9 cellular contexts compared by ENCODE assay signal in the genomic region with DNA sequence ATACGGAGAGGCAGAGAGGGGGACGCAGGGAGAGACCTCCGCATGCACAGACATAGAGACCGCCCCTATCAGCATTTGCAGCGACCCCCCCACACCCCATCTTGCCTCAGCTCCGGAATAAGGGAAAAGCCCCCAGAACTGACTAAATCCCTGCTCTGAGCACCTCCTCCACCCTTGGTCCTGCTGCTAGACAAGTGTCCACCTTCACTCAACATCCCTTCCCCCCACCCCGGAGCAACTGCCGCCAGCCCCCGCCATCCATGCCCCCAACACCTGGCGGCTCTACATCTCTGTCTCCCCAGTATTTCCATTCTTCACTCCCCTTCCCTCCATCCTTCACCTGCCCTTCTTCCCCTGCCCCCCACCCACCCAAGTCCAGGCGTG. TPM values are rescaled to one million over a fixed set of nuclear protein-coding genes. Genes with fewer than 3 reads are reported as not detected.
DNase-seq lines count a peak whose midpoint lies in the region; ATAC-seq and TF ChIP-seq lines count a peak whose summit lies in the region.
"Had no signal": no experiment of that assay in that cellular context is flagged by ENCODE, and none has a peak within 500 bp of the region (broad histone marks: within the 10 kb centered on the region; RNA-seq: fewer than 3 reads in every experiment).

No MANE protein-coding gene starts in this region.

- H2BK15ac ChIP-seq in mesendoderm (replicated peaks; ENCODE audit: low read depth): no peak overlapping the region

- H4K5ac ChIP-seq in mesendoderm (ENCODE audit: low read length): no peak overlapping the region

- peak overlapping the region; percentile 83 for H3K4me2 ChIP-seq in mesendoderm (ENCODE audit: low read length)

- H3K27me3 Mint-ChIP-seq in activated naive CD4-positive, alpha-beta T cell treated with anti-CD3 and anti-CD28 coated beads, Interleukin-2, amount 50 U/mL, for 24 hours: no peaks in the 10 kb centered on the region
- peaks cover 4% of the 10 kb centered on the region for H3K27me3 Mint-ChIP-seq in type B pancreatic cell

- no peak overlapping the region for H2BK5ac ChIP-seq in mesendoderm (ENCODE audit: low read length)

- no peak overlapping the region for H3K4ac ChIP-seq in mesendoderm (ENCODE audit: low read depth, low read length)

- H3K18ac ChIP-seq in mesendoderm (ENCODE audit: low read length): peak overlapping the region; percentile 71

- H3K36me3 ChIP-seq in mesendoderm (ENCODE audit: control insufficient read depth, insufficient read depth, low read length): no peaks in the 10 kb centered on the region

- H3K79me1 ChIP-seq in mesendoderm (ENCODE audit: low read length): peaks cover 9% of the 10 kb centered on the region

- WGBS in mesendoderm (ENCODE audit: extremely low coverage, insufficient coverage, low lambda C conversion rate): no CpG with 5 or more reads among the region's 11 CpGs

- no peak overlapping the region for H3K27ac Mint-ChIP-seq in activated naive CD4-positive, alpha-beta T cell treated with anti-CD3 and anti-CD28 coated beads, Interleukin-2, amount 50 U/mL, for 24 hours
- no peak overlapping the region for H3K27ac Mint-ChIP-seq in type B pancreatic cell

- peak overlapping the region; percentile 88 for H3K56ac ChIP-seq in mesendoderm (ENCODE audit: low read length)

- H3K36me3 Mint-ChIP-seq in activated naive CD4-positive, alpha-beta T cell treated with anti-CD3 and anti-CD28 coated beads, Interleukin-2, amount 50 U/mL, for 24 hours: peaks cover 3% of the 10 kb centered on the region
- H3K36me3 Mint-ChIP-seq in type B pancreatic cell: peaks cover 4% of the 10 kb centered on the region

- H3K4me3 ChIP-seq in astrocyte of the spinal cord (ENCODE audit: low read depth, low read length): peak overlapping the region; percentile 75
- H3K4me3 ChIP-seq in mesendoderm (ENCODE audit: low read length): peak overlapping the region; percentile 61

- in situ Hi-C loops in astrocyte of the spinal cord (cut with HindIII; ENCODE audit: low sequenced_read_pairs): no loop called here

- no peak for DNase-seq in activated naive CD4-positive, alpha-beta T cell treated with Interleukin-2 at 50 U/mL for 16 hours
- DNase-seq in astrocyte of the spinal cord (ENCODE audit: low read depth, low spot score): no peak
- no peak for DNase-seq in mesendoderm
- no peak for DNase-seq in type B pancreatic cell (ENCODE audit: extremely low spot score, unreplicated experiment)
- DNase-seq in NCI-H82 (lab: John Stamatoyannopoulos, UW): no peak
- DNase-seq in NCI-H345 treated with DMSO at 0.1 percent for 48 hours (lab: John Stamatoyannopoulos, UW; ENCODE audit: unreplicated experiment): no peak
- DNase-seq: activated CD4-positive, alpha-beta T cell treated with anti-CD3 and anti-CD28 coated beads for 1 hour had no signal

- peaks cover 34% of the 10 kb centered on the region for H3K4me1 Mint-ChIP-seq in activated naive CD4-positive, alpha-beta T cell treated with anti-CD3 and anti-CD28 coated beads, Interleukin-2, amount 50 U/mL, for 24 hours
- peaks cover 13% of the 10 kb centered on the region for H3K4me1 Mint-ChIP-seq in type B pancreatic cell (ENCODE audit: unreplicated experiment)

- peaks cover 11% of the 10 kb centered on the region for H3K4me1 ChIP-seq in mesendoderm (ENCODE audit: control insufficient read depth, low read depth, low read length)

- peak overlapping the region; percentile 86 for H3K9ac ChIP-seq in mesendoderm (ENCODE audit: low read length)

- no peak overlapping the region for H4K8ac ChIP-seq in mesendoderm (ENCODE audit: low read depth, low read length)

- H3K79me2 ChIP-seq in mesendoderm (ENCODE audit: control insufficient read depth, insufficient read depth, low read length): peaks cover 2% of the 10 kb centered on the region

- H3K4me3 Mint-ChIP-seq in activated naive CD4-positive, alpha-beta T cell treated with anti-CD3 and anti-CD28 coated beads, Interleukin-2, amount 50 U/mL, for 24 hours: peak overlapping the region; percentile 88
- H3K4me3 Mint-ChIP-seq in type B pancreatic cell: peak overlapping the region; percentile 93

- no peak overlapping the region for H3K27ac ChIP-seq in mesendoderm (ENCODE audit: low read depth, low read length)

- H3K23ac ChIP-seq in mesendoderm (ENCODE audit: low read length): no peak overlapping the region

- no peaks in the 10 kb centered on the region for H3K9me3 Mint-ChIP-seq in activated naive CD4-positive, alpha-beta T cell treated with anti-CD3 and anti-CD28 coated beads, Interleukin-2, amount 50 U/mL, for 24 hours
- H3K9me3 Mint-ChIP-seq in type B pancreatic cell: no peaks in the 10 kb centered on the region

- ATAC-seq in GM18858 (IDR thresholded peaks at IDR 0.05; ENCODE audit: unreplicated experiment): no peak

- H2BK120ac ChIP-seq in mesendoderm (ENCODE audit: low read depth, low read length): no peak overlapping the region

- no peak for TF ChIP-seq CTCF in astrocyte of the spinal cord (IDR thresholded peaks at IDR 0.05; ENCODE audit: low read depth, low read length)
- no peak for TF ChIP-seq CTCF in type B pancreatic cell (conservative IDR thresholded peaks at IDR 0.05)

- no peaks in the 10 kb centered on the region for H3K27me3 ChIP-seq in mesendoderm (ENCODE audit: insufficient read depth, low read length, poor library complexity)

- H2AK5ac ChIP-seq in mesendoderm (ENCODE audit: low read length): no peak overlapping the region

RNA-seq across cellular contexts. Expression of a gene that starts 0.7 kb away (rescaled TPM):
- 27.6 TPM for polyA plus RNA-seq in mesendoderm (2013, experiment 1 of 2)
- polyA plus RNA-seq in mesendoderm (2013, experiment 2 of 2): 28.5 TPM
- total RNA-seq in type B pancreatic cell (ENCODE audit: low replicate concordance): 5.4 and 16.2 TPM in 2 replicates

RNA-seq across cellular contexts. Expression of a gene that starts 10.7 kb away (rescaled TPM):
- polyA plus RNA-seq in mesendoderm (2013, experiment 1 of 2): 146 TPM
- 148 TPM for polyA plus RNA-seq in mesendoderm (2013, experiment 2 of 2)
- 60.8 and 72.2 TPM in 2 replicates for total RNA-seq in type B pancreatic cell (ENCODE audit: low replicate concordance)

RNA-seq across cellular contexts. Expression of a gene that starts 17.6 kb away (rescaled TPM):
- polyA plus RNA-seq in mesendoderm (2013, experiment 1 of 2): 6.0 TPM
- polyA plus RNA-seq in mesendoderm (2013, experiment 2 of 2): 6.8 TPM
- 15.6 and 20.1 TPM in 2 replicates for total RNA-seq in type B pancreatic cell (ENCODE audit: low replicate concordance)

RNA-seq across cellular contexts. Expression of a gene that starts 19.8 kb away (rescaled TPM):
- polyA plus RNA-seq in mesendoderm (2013, experiment 1 of 2): 1.5 TPM
- 1.6 TPM for polyA plus RNA-seq in mesendoderm (2013, experiment 2 of 2)
- 21.0 and 33.1 TPM in 2 replicates for total RNA-seq in type B pancreatic cell (ENCODE audit: low replicate concordance)
